ENCODE assay signal across 8 cellular contexts in the genomic region with DNA sequence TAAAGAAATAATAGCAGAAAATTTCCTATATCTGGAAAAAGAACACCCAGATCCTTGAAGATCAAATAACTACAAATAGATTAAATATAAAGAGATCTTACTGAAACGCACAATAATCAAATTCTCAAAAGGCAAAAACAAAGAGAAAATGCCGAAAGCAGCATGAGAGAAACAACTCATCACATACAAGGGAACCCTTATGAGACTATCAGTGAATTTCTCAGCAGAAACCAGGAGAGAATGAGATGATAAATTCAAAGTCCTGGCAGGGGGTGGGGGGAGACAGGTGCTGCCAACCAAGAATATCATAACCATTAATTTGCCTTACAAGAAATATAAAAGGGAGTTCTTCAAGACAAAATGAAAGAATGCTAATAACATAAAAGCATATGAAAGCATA.
"Had no signal": no experiment of that assay in that cellular context is flagged by ENCODE, and none has a peak within 500 bp of the region (broad histone marks: within the 10 kb centered on the region; RNA-seq: fewer than 3 reads in every experiment).

No MANE protein-coding gene starts in this region.

- H3K36me3 ChIP-seq: HAP-1 had no signal

- H3K4me1 ChIP-seq: HAP-1 had no signal

- ATAC-seq: HCT116, K562 had no signal

- H3K4me3 ChIP-seq: GM23248, HAP-1, K562 had no signal

- H2AFZ ChIP-seq: GM23248 had no signal

- DNase-seq: GOT3, H7, KG1 had no signal

- H3K9ac ChIP-seq: GM23248 had no signal

- H3K27ac ChIP-seq: GM23248, HL-60 had no signal

- H3K9me3 ChIP-seq: HAP-1 had no signal
